ENCODE assay signal across 8 cellular contexts in the genomic region with DNA sequence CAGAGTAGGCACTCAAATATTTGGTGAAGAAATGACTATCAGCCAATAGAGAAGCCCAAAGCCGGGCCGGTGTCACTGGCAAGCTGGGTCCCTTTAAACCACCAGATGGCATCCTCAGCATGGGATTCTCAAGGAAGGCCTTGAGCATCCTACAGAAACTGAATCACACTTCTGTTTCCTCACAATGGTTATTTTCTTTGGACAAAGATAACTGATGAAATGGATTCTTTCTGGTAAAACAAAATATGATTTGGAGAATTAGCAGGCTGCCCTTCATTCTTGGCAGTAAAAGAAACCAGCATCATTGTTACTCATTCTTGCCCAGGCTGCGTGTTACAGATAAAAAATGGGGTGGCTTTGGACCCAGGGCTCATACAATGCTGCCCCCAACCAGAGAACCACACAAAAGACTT. TPM values are rescaled to one million over a fixed set of nuclear protein-coding genes. Genes with fewer than 3 reads are reported as not detected.
DNase-seq lines count a peak whose midpoint lies in the region; ATAC-seq, FAIRE-seq and TF ChIP-seq lines count a peak whose summit lies in the region.

No MANE protein-coding gene starts in this region.

- H3K4me1 ChIP-seq in H9 (ENCODE audit: insufficient read depth, low read length) = no peaks in the 10 kb centered on the region
- no peaks in the 10 kb centered on the region for H3K4me1 ChIP-seq in upper lobe of left lung

- H3K4me3 ChIP-seq in upper lobe of left lung = no peak overlapping the region

- H3K36me3 ChIP-seq in upper lobe of left lung = no peaks in the 10 kb centered on the region

- TF ChIP-seq CTCF in H9 (conservative IDR thresholded peaks at IDR 0.05) = peak; percentile 83
- TF ChIP-seq CTCF in osteocyte (IDR thresholded peaks at IDR 0.05) = peak; percentile 92
- TF ChIP-seq CTCF in upper lobe of left lung (IDR thresholded peaks at IDR 0.05) = peak in 5 of 6 experiments; percentile 30 to 55 (median 44)

- H3K23me2 ChIP-seq in H9 (ENCODE audit: insufficient read length, low read depth, low read length, poor library complexity, severe bottlenecking) = no peaks in the 10 kb centered on the region

- peak; percentile 43 for FAIRE-seq in RCC 7860 (lab: Jason Lieb, UNC)

- no peak overlapping the region for H3T11ph ChIP-seq in H9 (ENCODE audit: low read length)

- H3K27ac Mint-ChIP-seq in H9 (no peak overlapping the region), osteocyte (ENCODE audit: unreplicated experiment) (no peak overlapping the region)
- no peak overlapping the region for H3K27ac Mint-ChIP-seq in activated T-helper 17 cell treated with anti-CD3 and anti-CD28 coated beads, Interleukin-2, amount 50 U/mL, for 72 hours

- no peaks in the 10 kb centered on the region for H4K20me1 ChIP-seq in H9 (ENCODE audit: control insufficient read depth, insufficient read depth, insufficient read length)

- H3K79me2 ChIP-seq in H9 (ENCODE audit: insufficient read depth, low read length) = no peaks in the 10 kb centered on the region

- no peak overlapping the region for H2BK12ac ChIP-seq in H9 (ENCODE audit: insufficient read length, low read depth, low read length)

- no peak for TF ChIP-seq POLR2A in upper lobe of left lung (IDR thresholded peaks at IDR 0.05)

- no peak overlapping the region for H2AK5ac ChIP-seq in H9 (ENCODE audit: insufficient read length, low read length)

- H2BK20ac ChIP-seq in H9 (ENCODE audit: low read depth, low read length, poor library complexity, severe bottlenecking) = no peak overlapping the region

- H3K27me3 Mint-ChIP-seq in H9 (ENCODE audit: low read depth) (peaks cover 3% of the 10 kb centered on the region), osteocyte (ENCODE audit: unreplicated experiment) (peaks cover 41% of the 10 kb centered on the region)
- peaks cover 14% of the 10 kb centered on the region for H3K27me3 Mint-ChIP-seq in activated T-helper 17 cell treated with anti-CD3 and anti-CD28 coated beads, Interleukin-2, amount 50 U/mL, for 72 hours

- WGBS in H9 (ENCODE audit: extremely low coverage, insufficient read length, low lambda C conversion rate) = no CpG with 5 or more reads among the region's 3 CpGs
- WGBS in upper lobe of left lung, 2 donors = 35 to 44% methylated on average over 3 of the region's 3 CpGs

- H3K27me3 ChIP-seq in H9 (ENCODE audit: insufficient read depth, low read length) (no peaks in the 10 kb centered on the region), upper lobe of left lung (no peaks in the 10 kb centered on the region)

- H3K79me1 ChIP-seq in H9 (ENCODE audit: insufficient read depth, low read depth, low read length, poor library complexity, severe bottlenecking) = no peaks in the 10 kb centered on the region

- no peaks in the 10 kb centered on the region for H3K36me3 Mint-ChIP-seq in H9 (ENCODE audit: insufficient read depth in 1 of 3, low read depth in 3 of 3)
- no peaks in the 10 kb centered on the region for H3K36me3 Mint-ChIP-seq in activated T-helper 17 cell treated with anti-CD3 and anti-CD28 coated beads, Interleukin-2, amount 50 U/mL, for 72 hours (ENCODE audit: low read depth)
- no peaks in the 10 kb centered on the region for H3K36me3 Mint-ChIP-seq in osteocyte (ENCODE audit: unreplicated experiment)

- no peak overlapping the region for H3K4me2 ChIP-seq in H9 (ENCODE audit: insufficient read depth, insufficient read length, low read length)

- no peak overlapping the region for H3K18ac ChIP-seq in H9 (ENCODE audit: insufficient read length, low read depth, low read length)

- H3K4me3 Mint-ChIP-seq in H9 (no peak overlapping the region), osteocyte (ENCODE audit: unreplicated experiment) (no peak overlapping the region)
- H3K4me3 Mint-ChIP-seq in activated T-helper 17 cell treated with anti-CD3 and anti-CD28 coated beads, Interleukin-2, amount 50 U/mL, for 72 hours = no peak overlapping the region

- H3K9me3 ChIP-seq in H9 (ENCODE audit: control insufficient read depth, low read depth, low read length) = no peaks in the 10 kb centered on the region
- H3K9me3 ChIP-seq in upper lobe of left lung = no peaks in the 10 kb centered on the region

- H2BK15ac ChIP-seq in H9 (ENCODE audit: low read depth, low read length) = no peak overlapping the region

- peaks cover 5 to 19% of the 10 kb centered on the region in 2 experiments for H3K4me1 Mint-ChIP-seq in H9
- no peaks in the 10 kb centered on the region for H3K4me1 Mint-ChIP-seq in activated T-helper 17 cell treated with anti-CD3 and anti-CD28 coated beads, Interleukin-2, amount 50 U/mL, for 72 hours
- peaks cover 9% of the 10 kb centered on the region for H3K4me1 Mint-ChIP-seq in osteocyte (ENCODE audit: unreplicated experiment)

- no peak overlapping the region for H2BK120ac ChIP-seq in H9 (ENCODE audit: low read depth, low read length, poor library complexity, severe bottlenecking)

- H3K23ac ChIP-seq in H9 (ENCODE audit: insufficient read length, low read depth, low read length) = no peak overlapping the region

- peak; percentile 96 for ATAC-seq in activated T-helper 17 cell treated with anti-CD3 and anti-CD28 coated beads, Interleukin-2, amount 50 U/mL, for 72 hours (replicated peaks)
- peak in 1 of 2 donors; percentile 88 for ATAC-seq in upper lobe of left lung (ENCODE audit: low FRiP score in 2 of 2)

- TF ChIP-seq EP300 in upper lobe of left lung (IDR thresholded peaks at IDR 0.05) = no peak

- H4K5ac ChIP-seq in H9 (ENCODE audit: insufficient read length, low read depth, low read length) = no peak overlapping the region

- H2AFZ ChIP-seq in H9 (ENCODE audit: low read length) = no peak overlapping the region

- no peak overlapping the region for H3K56ac ChIP-seq in H9 (ENCODE audit: insufficient read length, low read depth, low read length)

- no peak overlapping the region for H4K91ac ChIP-seq in H9 (ENCODE audit: insufficient read length, low read depth, low read length)

- no peak overlapping the region for H3K14ac ChIP-seq in H9 (ENCODE audit: insufficient read depth, low read length)

- H3K4ac ChIP-seq in H9 (ENCODE audit: low read depth, low read length) = no peak overlapping the region

- peak; percentile 81 for DNase-seq in CD1c-positive myeloid dendritic cell (ENCODE audit: extremely low spot score)
- peak; percentile 63 for DNase-seq in H9
- peak; percentile 43 for DNase-seq in RCC 7860 (ENCODE audit: low spot score)
- DNase-seq in fibroblast of the conjunctiva (ENCODE audit: low read depth) = peak; percentile 57
- DNase-seq in osteocyte (ENCODE audit: extremely low spot score, unreplicated experiment) = peak; percentile 86
- DNase-seq in upper lobe of left lung = peak in 1 of 2 donors; percentile 21
- DNase-seq in NCI-H1048 (lab: John Stamatoyannopoulos, UW) = no peak

- no peak overlapping the region for H2BK5ac ChIP-seq in H9 (ENCODE audit: insufficient read length, low read length)

- H4K8ac ChIP-seq in H9 (replicated peaks; ENCODE audit: insufficient read length, low read depth, low read length) = no peak overlapping the region

- H3K9me3 Mint-ChIP-seq in H9 (no peaks in the 10 kb centered on the region), osteocyte (ENCODE audit: unreplicated experiment) (no peaks in the 10 kb centered on the region)
- no peaks in the 10 kb centered on the region for H3K9me3 Mint-ChIP-seq in activated T-helper 17 cell treated with anti-CD3 and anti-CD28 coated beads, Interleukin-2, amount 50 U/mL, for 72 hours

- no peak overlapping the region for H3K9ac ChIP-seq in H9 (ENCODE audit: extremely low read depth, insufficient read length, low read length)

- H3K27ac ChIP-seq in H9 (ENCODE audit: insufficient read length, low read depth, low read length) (no peak overlapping the region), upper lobe of left lung (no peak overlapping the region)

RNA-seq across cellular contexts. Expression of gene ASPHD2, which starts 30.3 kb away (rescaled TPM):
- total RNA-seq in H9 (2021) = 7.1 and 8.5 TPM in 2 replicates
- total RNA-seq in activated T-helper 17 cell treated with anti-CD3 and anti-CD28 coated beads, Interleukin-2, amount 50 U/mL, for 72 hours = 10 to 100 TPM; 13.2 to 20.2 TPM
- total RNA-seq in osteocyte = 4.5 and 4.9 TPM in 2 replicates
- total RNA-seq in upper lobe of left lung = 1 to 10 TPM in 4 of 6 donors, under 1 TPM in 2; 0.33 to 2.1 (median 1.1) TPM
